In genomic region chr15:41894791-41895463, GRCh38 we compare ENCODE assay signal across 1 cellular context.
TF ChIP-seq lines count a peak whose summit lies in the region.

No MANE protein-coding gene starts in this region.

TF ChIP-seq in WTC11, 78 proteins besides CTCF, POLR2A, EP300 and RAD21 (continued from another document):
- TF ChIP-seq ZBTB43 (CRISPR knock-in tag; IDR thresholded peaks at IDR 0.05), result no peak
- no peak for TF ChIP-seq ZNF281 (CRISPR knock-in tag; IDR thresholded peaks at IDR 0.05)
- TF ChIP-seq ZNF219 (CRISPR knock-in tag; IDR thresholded peaks at IDR 0.05; ENCODE audit: borderline replicate concordance), result no peak
- no peak for TF ChIP-seq ZNF121 (CRISPR knock-in tag; IDR thresholded peaks at IDR 0.05)
- no peak for TF ChIP-seq USF2 (CRISPR knock-in tag; IDR thresholded peaks at IDR 0.05)
- TF ChIP-seq NR3C1 (CRISPR knock-in tag; conservative IDR thresholded peaks at IDR 0.05; ENCODE audit: low read depth), result no peak
- TF ChIP-seq CREM (CRISPR knock-in tag; IDR thresholded peaks at IDR 0.05), result no peak
- no peak for TF ChIP-seq NFATC4 (CRISPR knock-in tag; IDR thresholded peaks at IDR 0.05)
